28 cellular contexts compared by ENCODE assay signal in the genomic region with DNA sequence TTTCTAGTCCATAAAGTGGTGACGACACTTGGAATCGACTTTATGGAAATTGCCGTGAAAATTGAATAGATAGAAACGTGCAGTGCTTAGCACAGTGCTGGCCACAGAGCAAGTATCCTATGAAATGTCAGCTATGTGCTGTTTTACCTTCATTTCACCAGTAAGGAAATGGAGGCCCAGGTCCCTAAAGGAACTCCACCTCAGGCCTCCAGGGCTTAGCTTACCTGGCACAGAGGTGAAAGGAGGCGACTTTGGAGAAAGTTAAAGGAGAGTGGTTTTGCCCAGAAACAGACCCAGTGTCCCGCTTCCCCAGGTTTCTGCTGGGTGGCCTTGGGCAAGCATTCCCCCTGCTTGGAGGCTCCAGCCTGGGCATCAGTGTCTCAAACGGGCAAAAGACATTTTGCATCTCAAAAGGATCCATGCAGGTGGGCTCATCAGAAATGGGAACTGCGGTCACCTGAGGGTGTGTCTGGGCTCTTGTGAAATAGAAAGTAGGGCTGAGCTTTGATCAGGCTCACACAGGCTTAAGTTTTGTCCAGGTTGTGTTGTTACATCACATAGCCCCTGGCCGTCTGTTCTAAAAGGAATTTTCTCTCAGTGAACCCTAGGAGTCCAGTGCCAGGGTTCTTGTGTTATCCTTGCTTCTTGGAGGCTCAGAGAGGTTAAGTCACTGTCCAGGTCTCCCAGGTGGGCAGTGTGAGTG. TPM values are rescaled to one million over a fixed set of nuclear protein-coding genes. Genes with fewer than 3 reads are reported as not detected.
"Had no signal": no experiment of that assay in that cellular context is flagged by ENCODE, and none has a peak within 500 bp of the region (broad histone marks: within the 10 kb centered on the region; RNA-seq: fewer than 3 reads in every experiment).

No MANE protein-coding gene starts in this region.

- H3K4me1 ChIP-seq: vagina had no signal

- DNase-seq: activated CD4-positive, alpha-beta memory T cell treated with anti-CD3 and anti-CD28 coated beads, Interleukin-2, amount 10 ng/mL, durations not matched to agents 7 days and 5 days; activated CD4-positive, alpha-beta T cell treated with anti-CD3 and anti-CD28 coated beads, Interleukin-2, amount 10 ng/mL, durations not matched to agents 24 days and 14 days; activated effector memory CD4-positive, alpha-beta T cell treated with Interleukin-2 at 50 U/mL for 16 hours; activated naive CD4-positive, alpha-beta T cell treated with anti-CD3 and anti-CD28 coated beads, Interleukin-2, amount 10 ng/mL, durations not matched to agents 7 days and 5 days; activated T-cell treated with anti-CD3 and anti-CD28 coated beads, Interleukin-2, amount 50 U/mL, for 72 hours; amygdala; effector CD8-positive, alpha-beta T cell; glutamatergic neuron; immature natural killer cell; lower lobe of right lung; naive thymus-derived CD4-positive, alpha-beta T cell; stimulated activated CD4-positive, alpha-beta T cell treated with anti-CD3 and anti-CD28 coated beads, Interleukin-4, amount 100 ng/mL, for 4 hours; stimulated activated naive CD8-positive, alpha-beta T cell treated with anti-CD3 and anti-CD28 coated beads, Interleukin-15, amount 100 ng/mL, for 72 hours; transverse colon had no signal

- H3K36me3 ChIP-seq: cardiac muscle cell, lower lobe of right lung, neural progenitor cell, suprapubic skin, transverse colon, vagina had no signal

- H2AFZ ChIP-seq: hepatocyte, neural progenitor cell had no signal

- ATAC-seq: activated CD4-positive, CD25-positive, alpha-beta regulatory T cell treated with anti-CD3 and anti-CD28 coated beads, Interleukin-2, amount 50 U/mL, for 24 hours; activated T-cell treated with anti-CD3 and anti-CD28 coated beads, Interleukin-2, amount 50 U/mL, for 72 hours; left lobe of liver; lower lobe of right lung; naive thymus-derived CD4-positive, alpha-beta T cell; stimulated activated naive CD8-positive, alpha-beta T cell treated with anti-CD3 and anti-CD28 coated beads, Interleukin-15, amount 100 ng/mL, for 72 hours had no signal

- H3K4me3 ChIP-seq: cardiac muscle cell, hepatocyte, lower lobe of right lung, neural progenitor cell, suprapubic skin, transverse colon, vagina had no signal

- H3K9me3 ChIP-seq: lower lobe of right lung, suprapubic skin, transverse colon, vagina had no signal

- FAIRE-seq: frontal cortex had no signal

- H3K27me3 ChIP-seq: cardiac muscle cell, hepatocyte, neural progenitor cell, suprapubic skin, transverse colon, vagina had no signal

- H3K79me2 ChIP-seq: hepatocyte had no signal

- H3K9ac ChIP-seq: neural progenitor cell had no signal

- H3K4me2 ChIP-seq: hepatocyte, neural progenitor cell had no signal

- H3K27ac ChIP-seq: cardiac muscle cell, hepatocyte, lower lobe of right lung, neural progenitor cell, suprapubic skin, transverse colon, vagina, VCaP had no signal

RNA-seq across cellular contexts. Expression of a gene that starts 6.8 kb away (rescaled TPM):
- total RNA-seq: activated CD4-positive, alpha-beta memory T cell treated with anti-CD3 and anti-CD28 coated beads, Interleukin-2, amount 10 ng/mL, durations not matched to agents 7 days and 5 days; activated CD4-positive, alpha-beta T cell treated with anti-CD3 and anti-CD28 coated beads, Interleukin-2, amount 10 ng/mL, durations not matched to agents 24 days and 14 days; activated T-cell treated with anti-CD3 and anti-CD28 coated beads, Interleukin-2, amount 50 U/mL, for 72 hours; chondrocyte; frontal cortex; hepatocyte; kidney epithelial cell; left lobe of liver; lower lobe of right lung; naive thymus-derived CD4-positive, alpha-beta T cell; osteoblast; posterior vena cava; renal cortical epithelial cell; transverse colon; vagina had no signal
- polyA plus RNA-seq: immature natural killer cell; naive thymus-derived CD4-positive, alpha-beta T cell had no signal

RNA-seq across cellular contexts. Expression of a gene that starts 22.6 kb away (rescaled TPM):
- polyA plus RNA-seq: immature natural killer cell had no signal
